Comparison of ENCODE assay signal across 1 cellular context in the genomic region with DNA sequence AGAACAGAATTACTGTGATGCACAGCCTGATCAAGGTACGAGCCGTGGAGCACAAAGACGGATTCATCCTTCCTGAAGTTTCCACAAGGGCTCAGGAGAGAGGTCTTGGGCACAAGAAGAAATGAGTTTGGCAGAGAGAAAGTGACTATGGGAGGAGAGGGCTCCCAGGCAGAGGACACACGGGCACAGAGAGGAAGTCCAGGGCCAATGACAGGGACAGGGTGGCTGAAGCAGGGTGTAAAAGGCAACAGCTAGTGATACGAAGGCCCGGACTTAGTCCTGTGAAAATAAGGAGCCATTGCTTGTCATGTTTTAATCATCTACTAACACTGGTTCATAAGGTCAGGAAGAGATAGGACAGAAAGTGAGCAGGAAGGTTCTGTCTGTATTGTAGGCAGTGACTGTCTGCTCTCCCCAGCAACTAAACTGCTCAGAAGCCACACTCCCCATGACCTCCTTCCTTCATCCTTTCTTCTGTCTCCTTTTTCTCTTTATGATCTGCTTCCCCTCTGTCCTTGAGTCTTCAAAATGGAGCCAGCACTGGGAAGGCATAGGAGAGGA.
TF ChIP-seq lines count a peak whose summit lies in the region.

No MANE protein-coding gene starts in this region.

TF ChIP-seq in K562, 482 proteins besides CTCF, POLR2A, EP300 and RAD21:
- TF ChIP-seq SRF (CRISPR knock-in tag; IDR thresholded peaks at IDR 0.05) = no peak
- peak; percentile 20 for TF ChIP-seq POLR2B (IDR thresholded peaks at IDR 0.05; ENCODE audit: low read depth, partially characterized antibody)
- TF ChIP-seq SUPT5H (IDR thresholded peaks at IDR 0.05) = peak; percentile 20; the same call in 1 of the 2 replicates
- TF ChIP-seq, protein P1, sequence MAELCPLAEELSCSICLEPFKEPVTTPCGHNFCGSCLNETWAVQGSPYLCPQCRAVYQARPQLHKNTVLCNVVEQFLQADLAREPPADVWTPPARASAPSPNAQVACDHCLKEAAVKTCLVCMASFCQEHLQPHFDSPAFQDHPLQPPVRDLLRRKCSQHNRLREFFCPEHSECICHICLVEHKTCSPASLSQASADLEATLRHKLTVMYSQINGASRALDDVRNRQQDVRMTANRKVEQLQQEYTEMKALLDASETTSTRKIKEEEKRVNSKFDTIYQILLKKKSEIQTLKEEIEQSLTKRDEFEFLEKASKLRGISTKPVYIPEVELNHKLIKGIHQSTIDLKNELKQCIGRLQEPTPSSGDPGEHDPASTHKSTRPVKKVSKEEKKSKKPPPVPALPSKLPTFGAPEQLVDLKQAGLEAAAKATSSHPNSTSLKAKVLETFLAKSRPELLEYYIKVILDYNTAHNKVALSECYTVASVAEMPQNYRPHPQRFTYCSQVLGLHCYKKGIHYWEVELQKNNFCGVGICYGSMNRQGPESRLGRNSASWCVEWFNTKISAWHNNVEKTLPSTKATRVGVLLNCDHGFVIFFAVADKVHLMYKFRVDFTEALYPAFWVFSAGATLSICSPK (IDR thresholded peaks at IDR 0.05; ENCODE audit: borderline replicate concordance) = no peak
- no peak for TF ChIP-seq KLF1 (tag; IDR thresholded peaks at IDR 0.05)
TF ChIP-seq in K562: peak in this region for 2.
